Comparison of ENCODE assay signal across 20 cellular contexts in genomic region chr19:41703602-41704293, GRCh38. TPM values are rescaled to one million over a fixed set of nuclear protein-coding genes. Genes with fewer than 3 reads are reported as not detected.
A peak's percentile ranks its signal among the peaks of the same experiment; 100 is the strongest.
DNase-seq lines count a peak whose midpoint lies in the region; ATAC-seq and TF ChIP-seq lines count a peak whose summit lies in the region.
"Had no signal": no experiment of that assay in that cellular context is flagged by ENCODE, and none has a peak within 500 bp of the region (broad histone marks: within the 10 kb centered on the region; RNA-seq: fewer than 3 reads in every experiment).

No MANE protein-coding gene starts in this region.

- no peaks in the 10 kb centered on the region for H3K36me3 Mint-ChIP-seq in activated naive CD8-positive, alpha-beta T cell treated with anti-CD3 and anti-CD28 coated beads, Interleukin-2, amount 10 ng/mL, durations not matched to agents 7 days and 5 days
- H3K36me3 Mint-ChIP-seq in activated naive CD8-positive, alpha-beta T cell treated with anti-CD3 and anti-CD28 coated beads, Interleukin-2, amount 50 U/mL, for 24 hours (ENCODE audit: low read depth), result no peaks in the 10 kb centered on the region
- no peaks in the 10 kb centered on the region for H3K36me3 Mint-ChIP-seq in osteocyte (ENCODE audit: unreplicated experiment)
- H3K36me3 Mint-ChIP-seq: CD14-positive monocyte had no signal

- no peak for ATAC-seq in activated naive CD8-positive, alpha-beta T cell treated with anti-CD3 and anti-CD28 coated beads, Interleukin-2, amount 10 ng/mL, durations not matched to agents 7 days and 5 days (ENCODE audit: low read depth)
- no peak for ATAC-seq in activated naive CD8-positive, alpha-beta T cell treated with anti-CD3 and anti-CD28 coated beads, Interleukin-2, amount 50 U/mL, for 24 hours
- ATAC-seq in GM21447 (IDR thresholded peaks at IDR 0.05; ENCODE audit: unreplicated experiment), result no peak
- ATAC-seq: Panc1 had no signal

- no peaks in the 10 kb centered on the region for H3K79me2 ChIP-seq in Karpas-422 (ENCODE audit: low read length)

- no peaks in the 10 kb centered on the region for H3K4me1 Mint-ChIP-seq in activated naive CD8-positive, alpha-beta T cell treated with anti-CD3 and anti-CD28 coated beads, Interleukin-2, amount 10 ng/mL, durations not matched to agents 7 days and 5 days
- peaks cover 2% of the 10 kb centered on the region for H3K4me1 Mint-ChIP-seq in activated naive CD8-positive, alpha-beta T cell treated with anti-CD3 and anti-CD28 coated beads, Interleukin-2, amount 50 U/mL, for 24 hours
- peaks cover 2% of the 10 kb centered on the region for H3K4me1 Mint-ChIP-seq in osteocyte (ENCODE audit: unreplicated experiment)

- H3K36me3 ChIP-seq in colonic mucosa, result no peaks in the 10 kb centered on the region
- H3K36me3 ChIP-seq in SJCRH30, result no peaks in the 10 kb centered on the region
- no peaks in the 10 kb centered on the region for H3K36me3 ChIP-seq in Karpas-422 (ENCODE audit: insufficient read depth, low read length)
- H3K36me3 ChIP-seq: MG63 had no signal

- no peak for TF ChIP-seq CTCF in colonic mucosa (IDR thresholded peaks at IDR 0.05)
- no peak for TF ChIP-seq CTCF in osteocyte (IDR thresholded peaks at IDR 0.05)

- no peak overlapping the region for H3K4me3 Mint-ChIP-seq in activated naive CD8-positive, alpha-beta T cell treated with anti-CD3 and anti-CD28 coated beads, Interleukin-2, amount 10 ng/mL, durations not matched to agents 7 days and 5 days
- no peak overlapping the region for H3K4me3 Mint-ChIP-seq in activated naive CD8-positive, alpha-beta T cell treated with anti-CD3 and anti-CD28 coated beads, Interleukin-2, amount 50 U/mL, for 24 hours
- no peak overlapping the region for H3K4me3 Mint-ChIP-seq in osteocyte (ENCODE audit: unreplicated experiment)
- H3K4me3 Mint-ChIP-seq: CD14-positive monocyte had no signal

- no peaks in the 10 kb centered on the region for H3K9me3 ChIP-seq in colonic mucosa
- no peaks in the 10 kb centered on the region for H3K9me3 ChIP-seq in SJCRH30 (replicated peaks)
- no peaks in the 10 kb centered on the region for H3K9me3 ChIP-seq in Karpas-422 (ENCODE audit: low read length)
- H3K9me3 ChIP-seq: MG63 had no signal

- H3K27ac ChIP-seq in colonic mucosa (no peak overlapping the region), SJCRH30 (no peak overlapping the region), Karpas-422 (ENCODE audit: low read length) (no peak overlapping the region)
- H3K27ac ChIP-seq: KMS-11 had no signal

- H3K4me1 ChIP-seq in colonic mucosa (peaks cover 14% of the 10 kb centered on the region), SJCRH30 (no peaks in the 10 kb centered on the region; the same call in none of the 2 replicates), Karpas-422 (ENCODE audit: low read length) (no peaks in the 10 kb centered on the region)

- peak; percentile 19 for DNase-seq in activated naive CD8-positive, alpha-beta T cell treated with anti-CD3 and anti-CD28 coated beads, Interleukin-2, amount 10 ng/mL, durations not matched to agents 7 days and 5 days
- no peak for DNase-seq in activated naive CD8-positive, alpha-beta T cell treated with anti-CD3 and anti-CD28 coated beads, Interleukin-2, amount 50 U/mL, for 24 hours
- DNase-seq in colonic mucosa (peak; percentile 13), osteocyte (ENCODE audit: extremely low spot score, unreplicated experiment) (peak; percentile 56), ureter (ENCODE audit: low spot score) (peak; percentile 25), SJCRH30 (no peak), Karpas-422 (no peak)
- DNase-seq: ACHN, AML-193, DMS153, MG63, NCI-H1092, NCI-H2081 treated with DMSO at 0.1 percent for 48 hours, NCI-H524, Right ventricle myocardium superior had no signal

- H3K27ac Mint-ChIP-seq in activated naive CD8-positive, alpha-beta T cell treated with anti-CD3 and anti-CD28 coated beads, Interleukin-2, amount 10 ng/mL, durations not matched to agents 7 days and 5 days, result no peak overlapping the region
- no peak overlapping the region for H3K27ac Mint-ChIP-seq in activated naive CD8-positive, alpha-beta T cell treated with anti-CD3 and anti-CD28 coated beads, Interleukin-2, amount 50 U/mL, for 24 hours
- H3K27ac Mint-ChIP-seq in osteocyte (ENCODE audit: unreplicated experiment), result no peak overlapping the region
- H3K27ac Mint-ChIP-seq: CD14-positive monocyte had no signal

- 0 out of 2 replicates have a peak, but pooled peaks cover 5% of the 10 kb centered on the region for H4K20me1 ChIP-seq in Karpas-422 (ENCODE audit: insufficient read depth, low read depth, low read length)

- H3K9ac ChIP-seq in colonic mucosa (ENCODE audit: low read depth in 2 of 2, low read length in 2 of 2) (no peak overlapping the region), Karpas-422 (ENCODE audit: low read length) (no peak overlapping the region)
- H3K9ac ChIP-seq: KMS-11 had no signal

- no peak overlapping the region for H3K4me2 ChIP-seq in Karpas-422 (ENCODE audit: low read depth, low read length, poor library complexity, severe bottlenecking)
- H3K4me2 ChIP-seq: KMS-11 had no signal

- no peak overlapping the region for H2AFZ ChIP-seq in Karpas-422 (ENCODE audit: low read length)

- POLR2A ChIA-PET in activated naive CD8-positive, alpha-beta T cell treated with anti-CD3 and anti-CD28 coated beads, Interleukin-2, amount 10 ng/mL, durations not matched to agents 7 days and 5 days (lab: Charles Lee), result no interaction called here

- H3K27me3 ChIP-seq in colonic mucosa (no peaks in the 10 kb centered on the region), SJCRH30 (peaks cover 10% of the 10 kb centered on the region; the same call in 1 of the 2 replicates), Karpas-422 (ENCODE audit: low read length) (no peaks in the 10 kb centered on the region)

- no peak overlapping the region for H3K4me3 ChIP-seq in colonic mucosa
- no peak overlapping the region for H3K4me3 ChIP-seq in SJCRH30
- no peak overlapping the region for H3K4me3 ChIP-seq in Karpas-422 (ENCODE audit: low read length)
- H3K4me3 ChIP-seq: MG63 had no signal

- H3K27me3 Mint-ChIP-seq in activated naive CD8-positive, alpha-beta T cell treated with anti-CD3 and anti-CD28 coated beads, Interleukin-2, amount 10 ng/mL, durations not matched to agents 7 days and 5 days, result peaks cover 16% of the 10 kb centered on the region
- peaks cover 51% of the 10 kb centered on the region for H3K27me3 Mint-ChIP-seq in activated naive CD8-positive, alpha-beta T cell treated with anti-CD3 and anti-CD28 coated beads, Interleukin-2, amount 50 U/mL, for 24 hours
- H3K27me3 Mint-ChIP-seq in osteocyte (ENCODE audit: unreplicated experiment), result no peaks in the 10 kb centered on the region

- intact Hi-C loops in colonic mucosa (cut with DNase I), result no loop called here

- no peaks in the 10 kb centered on the region for H3K9me2 ChIP-seq in Karpas-422 (replicated peaks; ENCODE audit: insufficient read depth, low read length)

- no peaks in the 10 kb centered on the region for H3K9me3 Mint-ChIP-seq in activated naive CD8-positive, alpha-beta T cell treated with anti-CD3 and anti-CD28 coated beads, Interleukin-2, amount 10 ng/mL, durations not matched to agents 7 days and 5 days
- no peaks in the 10 kb centered on the region for H3K9me3 Mint-ChIP-seq in activated naive CD8-positive, alpha-beta T cell treated with anti-CD3 and anti-CD28 coated beads, Interleukin-2, amount 50 U/mL, for 24 hours
- no peaks in the 10 kb centered on the region for H3K9me3 Mint-ChIP-seq in osteocyte (ENCODE audit: unreplicated experiment)

RNA-seq across cellular contexts. Expression of gene CEACAM5, which starts 4.7 kb away (rescaled TPM):
- not detected for total RNA-seq in activated naive CD8-positive, alpha-beta T cell treated with anti-CD3 and anti-CD28 coated beads, Interleukin-2, amount 10 ng/mL, durations not matched to agents 7 days and 5 days
- total RNA-seq in colonic mucosa, result 1,000 to 10,000 TPM; 2,196 to 2,217 TPM
- total RNA-seq in osteocyte, result not detected in 2 replicates
- 0.36 TPM for total RNA-seq in ureter
- not detected in 2 replicates for total RNA-seq in SJCRH30 (2014; rRNA removed; shearing (Covaris generic))
- not detected in 2 replicates for total RNA-seq in Karpas-422 (2014; rRNA removed; shearing (Covaris generic); ENCODE audit: low replicate concordance)
- total RNA-seq: H1, Right ventricle myocardium superior had no signal

RNA-seq across cellular contexts. Expression of gene CEACAM7, which starts 15.7 kb away (rescaled TPM):
- total RNA-seq in activated naive CD8-positive, alpha-beta T cell treated with anti-CD3 and anti-CD28 coated beads, Interleukin-2, amount 10 ng/mL, durations not matched to agents 7 days and 5 days, result not detected
- total RNA-seq in colonic mucosa (100 to 1,000 TPM; 329 to 919 TPM), osteocyte (not detected in 2 replicates), ureter (0.36 TPM)
- total RNA-seq in SJCRH30 (2014; rRNA removed; shearing (Covaris generic)), result not detected in 2 replicates
- not detected in 2 replicates for total RNA-seq in Karpas-422 (2014; rRNA removed; shearing (Covaris generic); ENCODE audit: low replicate concordance)
- total RNA-seq: H1, Right ventricle myocardium superior had no signal

RNA-seq across cellular contexts. Expression of gene CEACAM6, which starts 51.6 kb away (rescaled TPM):
- total RNA-seq in activated naive CD8-positive, alpha-beta T cell treated with anti-CD3 and anti-CD28 coated beads, Interleukin-2, amount 10 ng/mL, durations not matched to agents 7 days and 5 days, result not detected
- total RNA-seq in colonic mucosa, result 100 to 1,000 TPM; 260 to 655 TPM
- total RNA-seq in osteocyte, result not detected in 2 replicates
- 0.86 TPM for total RNA-seq in ureter
- not detected in 2 replicates for total RNA-seq in SJCRH30 (2014; rRNA removed; shearing (Covaris generic))
- not detected in 2 replicates for total RNA-seq in Karpas-422 (2014; rRNA removed; shearing (Covaris generic); ENCODE audit: low replicate concordance)
- total RNA-seq: H1, Right ventricle myocardium superior had no signal

Comparison
In these comparisons a context has a peak if more than half of its experiments do, and no peak if none do; other contexts are left out.
1. DNase-seq: peak in activated naive CD8-positive, alpha-beta T cell treated with anti-CD3 and anti-CD28 coated beads, Interleukin-2, amount 10 ng/mL, durations not matched to agents 7 days and 5 days (single experiment), colonic mucosa (single experiment), osteocyte (single experiment) and ureter (single experiment); none in activated naive CD8-positive, alpha-beta T cell treated with anti-CD3 and anti-CD28 coated beads, Interleukin-2, amount 50 U/mL, for 24 hours (single experiment), SJCRH30 (0 of 2) and Karpas-422 (single experiment).
2. RNA of gene CEACAM5, which starts 4.7 kb away (total RNA-seq): 2,196 to 2,217 TPM in colonic mucosa; 0.36 TPM in ureter (single experiment), not detected in activated naive CD8-positive, alpha-beta T cell treated with anti-CD3 and anti-CD28 coated beads, Interleukin-2, amount 10 ng/mL, durations not matched to agents 7 days and 5 days, not detected in osteocyte, not detected in SJCRH30 and not detected in Karpas-422; every median in the first group is over 1,000 times any median in the second.
3. RNA of gene CEACAM7, which starts 15.7 kb away (total RNA-seq): 329 to 919 TPM in colonic mucosa; 0.36 TPM in ureter (single experiment), not detected in activated naive CD8-positive, alpha-beta T cell treated with anti-CD3 and anti-CD28 coated beads, Interleukin-2, amount 10 ng/mL, durations not matched to agents 7 days and 5 days, not detected in osteocyte, not detected in SJCRH30 and not detected in Karpas-422; every median in the first group is over 100 times any median in the second.
4. RNA of gene CEACAM6, which starts 51.6 kb away (total RNA-seq): 260 to 655 TPM in colonic mucosa; 0.86 TPM in ureter (single experiment), not detected in activated naive CD8-positive, alpha-beta T cell treated with anti-CD3 and anti-CD28 coated beads, Interleukin-2, amount 10 ng/mL, durations not matched to agents 7 days and 5 days, not detected in osteocyte, not detected in SJCRH30 and not detected in Karpas-422; every median in the first group is over 100 times any median in the second.